ENCODE assay signal across 9 cellular contexts in the genomic region with DNA sequence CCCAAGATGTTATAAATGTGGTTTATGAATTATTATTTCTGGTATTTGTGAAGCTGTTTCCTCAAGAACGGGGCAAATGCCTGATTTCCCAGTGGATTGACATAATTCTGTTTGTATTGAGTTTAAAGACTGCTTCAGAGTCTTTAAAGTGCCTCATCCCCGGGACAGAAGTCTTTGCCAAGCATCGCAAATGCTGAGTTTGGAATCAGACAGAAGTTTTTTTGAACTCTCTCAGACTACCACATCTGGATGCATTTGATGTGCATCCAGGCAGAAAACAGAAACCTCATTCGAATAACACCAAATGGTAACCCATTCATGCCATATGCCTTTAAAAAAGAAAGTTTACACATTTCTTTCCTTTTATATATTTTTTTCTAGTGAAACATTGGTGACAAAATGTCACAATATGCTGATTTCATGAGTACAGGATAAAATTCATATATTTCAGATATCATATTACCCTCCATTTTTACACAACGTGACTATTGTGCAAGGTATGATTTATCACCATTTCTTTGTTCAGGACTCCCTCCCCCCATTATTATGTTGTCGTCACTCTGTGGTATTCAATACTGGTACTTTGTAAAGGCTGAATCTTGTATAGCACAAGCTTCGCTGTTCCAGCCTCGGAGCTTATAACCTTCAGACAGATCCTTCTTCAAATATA.
DNase-seq lines count a peak whose midpoint lies in the region; ATAC-seq and TF ChIP-seq lines count a peak whose summit lies in the region.
"Had no signal": no experiment of that assay in that cellular context is flagged by ENCODE, and none has a peak within 500 bp of the region (broad histone marks: within the 10 kb centered on the region; RNA-seq: fewer than 3 reads in every experiment).

No MANE protein-coding gene starts in this region.

- intact Hi-C loops in gastrocnemius medialis (cut with DNase I; ENCODE audit: low total_unique reads) = loop anchor here (10.0 kb wide), 1 partner anchor 299 kb away; no protein-coding TSS in a partner anchor

- no peak for TF ChIP-seq CTCF in gastrocnemius medialis (IDR thresholded peaks at IDR 0.05 in 4 of 5, conservative IDR thresholded peaks at IDR 0.05 in 1 of 5)

- TF ChIP-seq POLR2A in gastrocnemius medialis (IDR thresholded peaks at IDR 0.05) = no peak

- no peaks in the 10 kb centered on the region for H3K9me3 ChIP-seq in endocrine pancreas (ENCODE audit: control insufficient read depth, low read length)
- H3K9me3 ChIP-seq in gastrocnemius medialis = no peaks in the 10 kb centered on the region

- H3K9ac ChIP-seq in endocrine pancreas (ENCODE audit: control insufficient read depth, insufficient read depth, low read length) = no peak overlapping the region

- H3K27ac ChIP-seq in gastrocnemius medialis = peak overlapping the region; percentile 74 to 86 (median 82)

- H3K36me3 ChIP-seq in endocrine pancreas (ENCODE audit: control insufficient read depth, insufficient read depth, low read length) (no peaks in the 10 kb centered on the region), gastrocnemius medialis (no peaks in the 10 kb centered on the region)

- H3K4me1 ChIP-seq in endocrine pancreas (ENCODE audit: control insufficient read depth, insufficient read depth, low read length) (peaks cover 31% of the 10 kb centered on the region), gastrocnemius medialis (peaks cover 56 to 72% of the 10 kb centered on the region in 2 donors)

- peak overlapping the region; percentile 72 for H3K4me3 ChIP-seq in endocrine pancreas (ENCODE audit: control insufficient read depth, insufficient read depth, low read length)
- H3K4me3 ChIP-seq in gastrocnemius medialis = peak overlapping the region; percentile 22 to 46 (median 36)

- ATAC-seq in gastrocnemius medialis (peak in 1 of 2 donors; percentile 2), HG03354 (IDR thresholded peaks at IDR 0.05; ENCODE audit: poor library complexity, severe bottlenecking, unreplicated experiment) (no peak)
- ATAC-seq: activated CD4-positive, CD25-positive, alpha-beta regulatory T cell treated with anti-CD3 and anti-CD28 coated beads, Interleukin-2, amount 50 U/mL, for 24 hours had no signal

- H3K27me3 ChIP-seq in endocrine pancreas (ENCODE audit: control insufficient read depth, insufficient read depth, low read length) = no peaks in the 10 kb centered on the region
- no peaks in the 10 kb centered on the region for H3K27me3 ChIP-seq in gastrocnemius medialis

- DNase-seq in NCI-H1436 (lab: John Stamatoyannopoulos, UW) (peak; percentile 53), NCI-H1436 treated with DMSO at 0.1 percent for 48 hours (lab: John Stamatoyannopoulos, UW) (no peak), NCI-H2196 (lab: John Stamatoyannopoulos, UW; ENCODE audit: unreplicated experiment) (peak; percentile 89), gastrocnemius medialis (no peak), D341Med (ENCODE audit: low spot score) (no peak), retina (no peak)

- in situ Hi-C loops in gastrocnemius medialis (cut with MboI; ENCODE audit: low sequenced_read_pairs in 4 of 4) = loop anchor here in 2 of 4 donors (10.0 kb wide), 2 partner anchors 79 to 89 kb away; partner anchors contain the start of gene ZNF608 (in 1 of the 2)

Comparison
In these comparisons a context has a peak if more than half of its experiments do, and no peak if none do; other contexts are left out.
1. DNase-seq: peak in NCI-H1436 (single experiment) and NCI-H2196 (single experiment); none in NCI-H1436 treated with DMSO at 0.1 percent for 48 hours (single experiment), gastrocnemius medialis (0 of 2), D341Med (single experiment) and retina (single experiment).